8 cellular contexts compared by ENCODE assay signal in the genomic region with DNA sequence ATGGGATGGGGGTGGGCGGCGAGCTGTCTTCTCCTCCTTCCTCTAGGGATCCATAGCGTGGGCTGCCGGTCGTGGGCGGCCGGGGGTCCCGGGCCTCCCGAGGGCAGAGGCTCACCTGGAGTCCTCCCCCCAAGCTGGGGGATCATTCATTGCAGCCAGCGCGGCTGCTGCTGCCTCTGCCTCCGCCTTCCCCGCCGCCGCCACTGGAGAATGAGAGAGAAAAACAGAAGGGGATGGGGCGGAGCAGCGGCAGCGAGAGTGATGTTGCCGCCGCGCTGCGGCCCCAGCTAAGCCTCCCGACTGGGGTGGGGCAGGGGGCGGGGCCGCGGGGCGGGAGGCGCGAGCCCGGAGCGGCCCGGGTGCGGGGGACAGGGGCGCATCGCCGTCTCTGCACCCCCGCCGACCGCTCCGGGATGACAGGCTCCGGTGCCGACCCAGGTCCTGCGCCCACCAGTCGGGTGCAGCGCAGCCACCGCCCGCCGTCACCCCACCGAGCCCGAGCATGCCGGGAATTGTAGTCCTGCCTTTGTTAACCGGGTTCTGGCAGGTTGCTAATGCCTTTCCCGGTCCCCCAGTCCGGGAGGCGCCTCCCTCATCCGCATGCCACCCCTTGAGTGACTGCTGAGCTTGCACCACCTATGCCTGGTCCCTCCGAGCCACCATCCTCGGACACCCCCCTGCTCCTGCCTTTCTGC. TPM values are rescaled to one million over a fixed set of nuclear protein-coding genes. Genes with fewer than 3 reads are reported as not detected.
DNase-seq lines count a peak whose midpoint lies in the region; FAIRE-seq and TF ChIP-seq lines count a peak whose summit lies in the region.

A gene (minus strand): TSS at position 225 of the 695 bp plus-strand sequence. CDS start 580 bp downstream, outside the sequence.

- no peaks in the 10 kb centered on the region for H3K9me3 Mint-ChIP-seq in mesothelial cell of epicardium

- peak within 1 kb of the TSS; percentile 81 for H3K4me2 ChIP-seq in endothelial cell of umbilical vein (ENCODE audit: insufficient read depth, low read length)

- no peaks in the 10 kb centered on the region for H3K9me1 ChIP-seq in endothelial cell of umbilical vein (replicated peaks; ENCODE audit: control insufficient read depth, extremely low read depth, insufficient read depth, low read length)

- H4K20me1 ChIP-seq in endothelial cell of umbilical vein (replicated peaks; ENCODE audit: control insufficient read depth, extremely low read depth, insufficient read depth, low read length) = no peaks in the 10 kb centered on the region

- peak; percentile 60 for TF ChIP-seq POLR2A in endothelial cell of umbilical vein (IDR thresholded peaks at IDR 0.05; ENCODE audit: low read depth, low read length)

- CTCF ChIA-PET in AG04450 (lab: Charles Lee) (interaction anchor here (0.6 to 1.6 kb wide), 7 partner anchors 9 to 358 kb away, joined by 3 to 8 read pairs (median 4); no protein-coding TSS in a partner anchor), endothelial cell of umbilical vein (lab: Charles Lee) (interaction anchor here (0.6 to 2.1 kb wide), 8 partner anchors 9 to 381 kb away, joined by 3 to 9 read pairs (median 6); no protein-coding TSS in a partner anchor)

- H3K27me3 Mint-ChIP-seq in mesothelial cell of epicardium (ENCODE audit: low read depth) = no peaks in the 10 kb centered on the region

- H3K4me1 Mint-ChIP-seq in mesothelial cell of epicardium = peaks cover 43% of the 10 kb centered on the region

- FAIRE-seq in endothelial cell of umbilical vein (lab: Jason Lieb, UNC) = peak; percentile 93

- peaks cover 34% of the 10 kb centered on the region for H3K79me2 ChIP-seq in endothelial cell of umbilical vein (ENCODE audit: control insufficient read depth, insufficient read depth, low read length)

- peak within 1 kb of the TSS; percentile 98 for H2AFZ ChIP-seq in endothelial cell of umbilical vein (ENCODE audit: low read depth, low read length)

- H3K9ac ChIP-seq in endothelial cell of umbilical vein (replicated peaks; ENCODE audit: extremely low read depth, insufficient read depth, low read length) = peak within 1 kb of the TSS; percentile 56

- no TSS peak for BruUV-seq in endothelial cell of umbilical vein (replicated peaks; lab: Mats Ljungman, UMichigan)

- H3K4me3 ChIP-seq in AG04450 (ENCODE audit: low read depth, low read length) (peak within 1 kb of the TSS; percentile 78), endothelial cell of umbilical vein (replicated peaks in 1 of 3; ENCODE audit: insufficient read depth in 1 of 3, low read depth in 1 of 3, low read length in 3 of 3) (peak within 1 kb of the TSS; percentile 74 to 96 (median 86))

- no peaks in the 10 kb centered on the region for H3K36me3 ChIP-seq in endothelial cell of umbilical vein (ENCODE audit: control insufficient read depth in 2 of 2, extremely low read depth in 1 of 2, insufficient read depth in 2 of 2, low read length in 2 of 2)

- H3K27ac Mint-ChIP-seq in mesothelial cell of epicardium = peak within 1 kb of the TSS; percentile 87

- H3K27ac ChIP-seq in AG04450 (ENCODE audit: low read depth, low read length) = no peak within 1 kb of the TSS
- no peak within 1 kb of the TSS for H3K27ac ChIP-seq in endothelial cell of umbilical vein (ENCODE audit: insufficient read depth, low read depth, low read length)

- no peak for DNase-seq in AG04450 (ENCODE audit: low read depth, low spot score)
- DNase-seq in GM19238 (ENCODE audit: insufficient read length, low spot score) = peak; percentile 66
- peak; percentile 72 for DNase-seq in HK-2 (ENCODE audit: unreplicated experiment)
- peak; percentile 64 for DNase-seq in NOMO-1 treated with DMSO at 0.1 percent for 48 hours (lab: John Stamatoyannopoulos, UW; ENCODE audit: unreplicated experiment)
- peak; percentile 81 for DNase-seq in activated CD8-positive, alpha-beta memory T cell treated with anti-CD3 and anti-CD28 coated beads, Interleukin-2, amount 50 U/mL, for 4 hours
- DNase-seq in endothelial cell of umbilical vein (ENCODE audit: low read depth, low spot score) = peak; percentile 69
- peak; percentile 58 to 75 for DNase-seq in mesothelial cell of epicardium (ENCODE audit: low spot score in 2 of 2, unreplicated experiment in 2 of 2)
- peak; percentile 41 to 43 for DNase-seq in stimulated activated CD8-positive, alpha-beta memory T cell treated with anti-CD3 and anti-CD28 coated beads, Interleukin-15, amount 100 ng/mL, for 4 hours (ENCODE audit: low read depth in 2 of 2)

- H3K4me1 ChIP-seq in endothelial cell of umbilical vein (ENCODE audit: control insufficient read depth, extremely low read depth, insufficient read depth, low read length) = peaks cover 37% of the 10 kb centered on the region

- H3K27me3 ChIP-seq in AG04450 (ENCODE audit: control insufficient read depth, insufficient read depth, low read length) (no peaks in the 10 kb centered on the region), endothelial cell of umbilical vein (ENCODE audit: control insufficient read depth in 2 of 2, insufficient read depth in 2 of 2, low read length in 2 of 2) (no peaks in the 10 kb centered on the region)

- dilution Hi-C loops in endothelial cell of umbilical vein (cut with MboI; ENCODE audit: extremely low pct_ligation_motif_present, low sequenced_read_pairs) = no loop called here

- intact Hi-C loops in endothelial cell of umbilical vein (cut with micrococcal nuclease) = loop anchor here (1.0 kb wide), 2 partner anchors 21 to 31 kb away; no protein-coding TSS in a partner anchor

- H3K4me3 Mint-ChIP-seq in mesothelial cell of epicardium = peak within 1 kb of the TSS; percentile 87

- H3K9me3 ChIP-seq in AG04450 (ENCODE audit: control insufficient read depth, insufficient read depth, low read length) (peaks cover 4% of the 10 kb centered on the region; the same call in 1 of the 2 replicates), endothelial cell of umbilical vein (replicated peaks; ENCODE audit: control insufficient read depth, insufficient read depth, low read length) (no peaks in the 10 kb centered on the region)

- H3K36me3 Mint-ChIP-seq in mesothelial cell of epicardium = no peaks in the 10 kb centered on the region

- POLR2A ChIA-PET in AG04450 (lab: Yijun Ruan, JAX) = interaction anchor here (0.5 to 2.6 kb wide), 4 partner anchors 9 to 124 kb away, joined by 3 to 8 read pairs (median 6); a partner anchor contains a TSS
- POLR2A ChIA-PET in endothelial cell of umbilical vein (lab: Charles Lee) = interaction anchor here (0.6 kb wide), 1 partner anchor 17 kb away, joined by 5 read pairs; no protein-coding TSS in a partner anchor

- no peak for TF ChIP-seq CTCF in AG04450 (IDR thresholded peaks at IDR 0.05; ENCODE audit: low read depth, low read length)
- TF ChIP-seq CTCF in endothelial cell of umbilical vein (IDR thresholded peaks at IDR 0.05; ENCODE audit: extremely low read depth in 1 of 2, insufficient read depth in 1 of 2, low read depth in 1 of 2, low read length in 2 of 2) = no peak
- TF ChIP-seq CTCF in mesothelial cell of epicardium (IDR thresholded peaks at IDR 0.05; ENCODE audit: unreplicated experiment) = no peak

TF ChIP-seq in endothelial cell of umbilical vein, 7 proteins besides CTCF, POLR2A, EP300 and RAD21:
- TF ChIP-seq POLR2AphosphoS5 (IDR thresholded peaks at IDR 0.05; ENCODE audit: insufficient read depth, low read depth, low read length) = peak; percentile 71
- no peak for TF ChIP-seq MYC (IDR thresholded peaks at IDR 0.05; ENCODE audit: low read depth, low read length)
- no peak for TF ChIP-seq GATA2 (IDR thresholded peaks at IDR 0.05; ENCODE audit: insufficient read depth, insufficient read length, low read depth, low read length)
- TF ChIP-seq EZH2 (IDR thresholded peaks at IDR 0.05; ENCODE audit: borderline replicate concordance, low read depth, low read length, severe bottlenecking) = no peak

RNA-seq across cellular contexts. Expression of the gene that starts here (rescaled TPM):
- polyA plus RNA-seq in AG04450 (2011; rRNA removed) (8.0 and 9.5 TPM in 2 replicates), endothelial cell of umbilical vein (9.9 and 11.4 TPM in 2 replicates)
- polyA minus RNA-seq in AG04450 (2011; rRNA and poly(A)+ RNA removed) = 16.2 and 18.8 TPM in 2 replicates
- total RNA-seq in endothelial cell of umbilical vein (40.7 and 42.1 TPM in 2 replicates), mesothelial cell of epicardium (31.9 to 39.5 TPM (median 39.5 TPM) in 3 replicates)
- 10.5 TPM in 2 replicates for polyA plus RNA-seq in endothelial cell of umbilical vein (2011; cell fraction: cytosol; rRNA removed)
- polyA plus RNA-seq in endothelial cell of umbilical vein (2011; cell fraction: nucleus; rRNA removed) = 9.3 and 11.6 TPM in 2 replicates
- 36.5 and 47.5 TPM in 2 replicates for polyA plus RNA-seq in endothelial cell of umbilical vein (2012)
- 20.0 and 29.4 TPM in 2 replicates for polyA minus RNA-seq in endothelial cell of umbilical vein
- 0.31 TPM for polyA minus RNA-seq in endothelial cell of umbilical vein (2011; cell fraction: cytosol; rRNA and poly(A)+ RNA removed)
- 7.8 and 13.8 TPM in 2 replicates for polyA minus RNA-seq in endothelial cell of umbilical vein (2011; cell fraction: nucleus; rRNA and poly(A)+ RNA removed)
